ENCODE assay signal across 8 cellular contexts in genomic region chr3:171458056-171458856, GRCh38. TPM values are rescaled to one million over a fixed set of nuclear protein-coding genes. Genes with fewer than 3 reads are reported as not detected.
DNase-seq lines count a peak whose midpoint lies in the region; ATAC-seq and TF ChIP-seq lines count a peak whose summit lies in the region.

No MANE protein-coding gene starts in this region.

- no peak overlapping the region for H3K14ac ChIP-seq in trophoblast cell (ENCODE audit: low read length)

- H4K12ac ChIP-seq in trophoblast cell (ENCODE audit: low read depth, low read length): no peak overlapping the region

- no CpG with 5 or more reads among the region's 23 CpGs for WGBS in trophoblast cell (ENCODE audit: extremely low coverage, insufficient coverage, insufficient read length)

- H4K8ac ChIP-seq in trophoblast cell (ENCODE audit: low read depth, low read length): no peak overlapping the region

- H2BK12ac ChIP-seq in trophoblast cell (ENCODE audit: low read length): no peak overlapping the region

- H4K91ac ChIP-seq in trophoblast cell (ENCODE audit: low read depth, low read length): no peak overlapping the region

- H3K4me3 ChIP-seq in HUES48 (ENCODE audit: low read depth, low read length): peak overlapping the region; percentile 93
- H3K4me3 ChIP-seq in fibroblast of lung (replicated peaks in 1 of 4; ENCODE audit: control extremely low read depth in 1 of 4, insufficient read depth in 1 of 4, low read depth in 3 of 4, low read length in 4 of 4): peak overlapping the region; percentile 69 to 90 (median 83)
- no peak overlapping the region for H3K4me3 ChIP-seq in trophoblast cell (ENCODE audit: low read depth, low read length)

- H2AK5ac ChIP-seq in trophoblast cell (ENCODE audit: low read length): no peak overlapping the region

- no peak for ATAC-seq in GM18868 (IDR thresholded peaks at IDR 0.05; ENCODE audit: unreplicated experiment)
- ATAC-seq in HG03280 (IDR thresholded peaks at IDR 0.05; ENCODE audit: unreplicated experiment): no peak

- DNase-seq in activated T-cell treated with anti-CD3 and anti-CD28 coated beads, Interleukin-2, amount 50 U/mL, for 1 hour: peak; percentile 60
- DNase-seq in fibroblast of lung (ENCODE audit: low read depth in 2 of 2) (peak in 1 of 2 donors; percentile 6), trophoblast cell (no peak), NCI-H2196 treated with DMSO at 0.1 percent for 48 hours (lab: John Stamatoyannopoulos, UW; ENCODE audit: unreplicated experiment) (no peak), NCI-H748 (lab: John Stamatoyannopoulos, UW; ENCODE audit: unreplicated experiment) (no peak)

- no peaks in the 10 kb centered on the region for H4K20me1 ChIP-seq in fibroblast of lung (ENCODE audit: control insufficient read depth, extremely low read depth, insufficient read depth, low read length)

- no peak overlapping the region for H3K4ac ChIP-seq in trophoblast cell (ENCODE audit: low read depth, low read length)

- H3K23ac ChIP-seq in trophoblast cell (ENCODE audit: low read length): no peak overlapping the region

- H2AFZ ChIP-seq in fibroblast of lung (ENCODE audit: low read length) (peak overlapping the region; percentile 4), trophoblast cell (ENCODE audit: insufficient read depth, low read length, poor library complexity) (no peak overlapping the region)

- H3K4me1 ChIP-seq in HUES48 (ENCODE audit: control insufficient read depth, insufficient read depth, low read length): peaks cover 53% of the 10 kb centered on the region
- H3K4me1 ChIP-seq in fibroblast of lung (ENCODE audit: control insufficient read depth, extremely low read depth, insufficient read depth, low read length): peaks cover 8% of the 10 kb centered on the region
- H3K4me1 ChIP-seq in trophoblast cell (ENCODE audit: control insufficient read depth in 1 of 2, insufficient read depth in 2 of 2, low read length in 2 of 2): peaks cover 6 to 15% of the 10 kb centered on the region in 2 experiments

- H3K79me2 ChIP-seq in fibroblast of lung (ENCODE audit: control insufficient read depth, insufficient read depth, low read length): peaks cover 49% of the 10 kb centered on the region
- no peaks in the 10 kb centered on the region for H3K79me2 ChIP-seq in trophoblast cell (ENCODE audit: control insufficient read depth, insufficient read depth, low read length, poor library complexity)

- H3K79me1 ChIP-seq in trophoblast cell (ENCODE audit: low read length): no peaks in the 10 kb centered on the region

- H3K4me2 ChIP-seq in fibroblast of lung (ENCODE audit: extremely low read depth, insufficient read depth, low read length) (peak overlapping the region; percentile 87), trophoblast cell (ENCODE audit: low read length) (peak overlapping the region; percentile 97)

- no peak overlapping the region for H2BK5ac ChIP-seq in trophoblast cell (ENCODE audit: low read depth, low read length, poor library complexity)

- no peaks in the 10 kb centered on the region for H3K9me3 ChIP-seq in HUES48 (ENCODE audit: control insufficient read depth, insufficient read depth, low read length)
- H3K9me3 ChIP-seq in fibroblast of lung (ENCODE audit: control insufficient read depth, insufficient read depth, low read depth, low read length): no peaks in the 10 kb centered on the region
- no peaks in the 10 kb centered on the region for H3K9me3 ChIP-seq in trophoblast cell (ENCODE audit: insufficient read depth, low read depth, low read length)

- no peak overlapping the region for H3K18ac ChIP-seq in trophoblast cell (ENCODE audit: low read length)

- H2BK120ac ChIP-seq in trophoblast cell (ENCODE audit: insufficient read depth, low read length, poor library complexity): no peak overlapping the region

- TF ChIP-seq CTCF in fibroblast of lung (conservative IDR thresholded peaks at IDR 0.05 in 1 of 2, IDR thresholded peaks at IDR 0.05 in 1 of 2; ENCODE audit: low read depth in 1 of 2, low read length in 2 of 2): no peak

- H3K27ac ChIP-seq in HUES48 (ENCODE audit: low read depth, low read length): peak overlapping the region; percentile 80
- H3K27ac ChIP-seq in fibroblast of lung (ENCODE audit: insufficient read depth, low read length): peak overlapping the region; percentile 19
- H3K27ac ChIP-seq in trophoblast cell (ENCODE audit: low read depth, low read length): no peak overlapping the region

- no peaks in the 10 kb centered on the region for H3K36me3 ChIP-seq in HUES48 (ENCODE audit: control insufficient read depth, insufficient read depth, low read length)
- H3K36me3 ChIP-seq in fibroblast of lung (ENCODE audit: control insufficient read depth, insufficient read depth, low read length): no peaks in the 10 kb centered on the region
- no peaks in the 10 kb centered on the region for H3K36me3 ChIP-seq in trophoblast cell (ENCODE audit: control insufficient read depth in 1 of 2, insufficient read depth in 2 of 2, low read length in 2 of 2)

- H3K27me3 ChIP-seq in HUES48 (ENCODE audit: control insufficient read depth, insufficient read depth, low read length): peaks cover 37% of the 10 kb centered on the region
- H3K27me3 ChIP-seq in fibroblast of lung (ENCODE audit: control insufficient read depth, insufficient read depth, low read length): no peaks in the 10 kb centered on the region
- peaks cover 7% of the 10 kb centered on the region for H3K27me3 ChIP-seq in trophoblast cell (ENCODE audit: insufficient read depth, low read length)

- H3K9ac ChIP-seq in HUES48 (ENCODE audit: low read depth, low read length) (peak overlapping the region; percentile 70; the same call in 1 of the 2 replicates), fibroblast of lung (ENCODE audit: insufficient read depth, low read length) (no peak overlapping the region), trophoblast cell (ENCODE audit: low read length) (no peak overlapping the region)

RNA-seq across cellular contexts. Expression of gene TNIK, which starts 1.9 kb away (rescaled TPM):
- total RNA-seq in fibroblast of lung: 30.6 and 39.3 TPM in 2 replicates
- polyA plus RNA-seq in fibroblast of lung: 13.8 and 16.8 TPM in 2 replicates
- 14.4 and 20.9 TPM in 2 replicates for polyA plus RNA-seq in fibroblast of lung (2012)
- polyA minus RNA-seq in fibroblast of lung (ENCODE audit: low replicate concordance): 18.5 and 25.6 TPM in 2 replicates
- 0.75 and 0.96 TPM in 2 replicates for polyA plus RNA-seq in trophoblast cell (2013)
